In the genomic region with DNA sequence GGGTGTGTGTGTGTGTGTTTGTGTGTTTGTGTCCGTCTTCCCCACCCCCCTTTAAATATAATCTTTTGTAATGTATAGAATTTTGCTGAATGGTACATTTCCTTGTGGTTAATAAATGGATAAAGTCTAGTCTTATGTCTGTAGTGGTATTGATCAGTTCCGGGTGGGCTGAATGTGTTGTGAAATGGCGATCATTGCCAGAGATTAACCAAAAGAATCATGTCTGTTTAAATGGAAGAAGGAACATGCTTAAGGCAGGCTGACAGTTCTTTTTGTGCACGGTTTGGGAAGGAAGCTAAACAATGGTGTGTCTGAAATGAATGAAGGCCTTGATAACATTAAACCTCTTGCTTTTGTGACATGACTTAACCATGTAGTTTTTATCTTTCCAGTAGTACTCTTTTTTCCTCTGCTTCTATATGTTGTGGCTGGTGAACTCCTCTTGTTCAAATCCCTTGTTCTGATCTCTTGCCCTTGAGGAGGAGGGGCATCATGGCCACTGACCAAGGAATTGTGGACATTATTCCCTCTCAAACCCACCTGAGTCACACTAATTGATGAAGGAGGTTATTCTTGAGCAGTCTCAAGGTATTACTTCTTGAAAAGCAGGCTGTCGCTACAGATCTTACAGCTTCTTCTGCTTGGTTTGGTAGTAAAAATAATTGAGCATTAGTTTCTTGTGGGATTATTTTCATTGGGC, we compare ENCODE assay signal across 8 cellular contexts. TPM values are rescaled to one million over a fixed set of nuclear protein-coding genes. Genes with fewer than 3 reads are reported as not detected.
DNase-seq lines count a peak whose midpoint lies in the region; TF ChIP-seq lines count a peak whose summit lies in the region.

No MANE protein-coding gene starts in this region.

- 21% methylated on average over 5 of the region's 5 CpGs for WGBS in esophagus muscularis mucosa

- H3K36me3 ChIP-seq in OCI-LY3 (replicated peaks; ENCODE audit: low read depth, low read length) (no peaks in the 10 kb centered on the region), esophagus muscularis mucosa (no peaks in the 10 kb centered on the region), parathyroid adenoma (ENCODE audit: control insufficient read depth, insufficient read depth, low read length) (no peaks in the 10 kb centered on the region)

- H3K9me3 ChIP-seq in OCI-LY3 (ENCODE audit: insufficient read depth, low read length) (no peaks in the 10 kb centered on the region), esophagus muscularis mucosa (no peaks in the 10 kb centered on the region), parathyroid adenoma (ENCODE audit: control insufficient read depth, low read length) (no peaks in the 10 kb centered on the region)

- TF ChIP-seq CTCF in OCI-LY3 (IDR thresholded peaks at IDR 0.05; ENCODE audit: low read depth, low read length) (no peak), esophagus muscularis mucosa (IDR thresholded peaks at IDR 0.05) (no peak), parathyroid adenoma (IDR thresholded peaks at IDR 0.05) (no peak)

- H4K20me1 ChIP-seq in OCI-LY3 (ENCODE audit: insufficient read depth, low read length): no peaks in the 10 kb centered on the region

- TF ChIP-seq EP300 in esophagus muscularis mucosa (IDR thresholded peaks at IDR 0.05): no peak

- peaks cover 5% of the 10 kb centered on the region; the same call in 1 of the 2 replicates for H3K79me2 ChIP-seq in OCI-LY3 (ENCODE audit: low read length)
- peaks cover 36% of the 10 kb centered on the region for H3K79me2 ChIP-seq in parathyroid adenoma

- H2AFZ ChIP-seq in OCI-LY3 (ENCODE audit: low read depth, low read length): 0 out of 2 replicates have a peak overlapping the region, but pooled peaks have one; percentile 9
- H2AFZ ChIP-seq in parathyroid adenoma: no peak overlapping the region

- TF ChIP-seq POLR2A in esophagus muscularis mucosa (IDR thresholded peaks at IDR 0.05; ENCODE audit: low read depth): no peak

- no peak overlapping the region for H3K27ac ChIP-seq in OCI-LY3 (ENCODE audit: low read length)
- H3K27ac ChIP-seq in esophagus muscularis mucosa (replicated peaks in 1 of 4): peak overlapping the region in 3 of 4 donors; percentile 97 to 99 (median 98)
- no peak overlapping the region for H3K27ac ChIP-seq in parathyroid adenoma

- H3K4me1 ChIP-seq in OCI-LY3 (ENCODE audit: low read length) (peaks cover 14% of the 10 kb centered on the region), esophagus muscularis mucosa (peaks cover 22 to 60% (median 53%) of the 10 kb centered on the region in 4 donors), parathyroid adenoma (peaks cover 6% of the 10 kb centered on the region)

- peak; percentile 13 for DNase-seq in GM03348 (ENCODE audit: low spot score)
- DNase-seq in esophagus muscularis mucosa (ENCODE audit: extremely low spot score): no peak
- DNase-seq in DMS153 treated with DMSO at 0.1 percent for 48 hours (lab: John Stamatoyannopoulos, UW; ENCODE audit: unreplicated experiment): no peak
- no peak for DNase-seq in SHP77 (lab: John Stamatoyannopoulos, UW)
- no peak for DNase-seq in NCI-H1694 (lab: John Stamatoyannopoulos, UW)
- DNase-seq in NCI-H774 (lab: John Stamatoyannopoulos, UW): no peak

- intact Hi-C loops in esophagus muscularis mucosa (cut with DNase I): loop anchor here (5.0 kb wide), 1 partner anchor 61 kb away; no protein-coding TSS in a partner anchor

- H3K9ac ChIP-seq in OCI-LY3 (ENCODE audit: low read length) (no peak overlapping the region), parathyroid adenoma (no peak overlapping the region)

- H3K27me3 ChIP-seq in OCI-LY3 (ENCODE audit: low read depth, low read length) (0 out of 2 replicates have a peak, but pooled peaks cover 7% of the 10 kb centered on the region), esophagus muscularis mucosa (no peaks in the 10 kb centered on the region), parathyroid adenoma (ENCODE audit: control insufficient read depth, insufficient read depth, low read length) (no peaks in the 10 kb centered on the region)

- peak overlapping the region; percentile 77 for H3K4me3 ChIP-seq in OCI-LY3 (ENCODE audit: low read length)
- peak overlapping the region; percentile 81 to 90 (median 82) for H3K4me3 ChIP-seq in esophagus muscularis mucosa
- H3K4me3 ChIP-seq in parathyroid adenoma (ENCODE audit: low read depth, low read length): no peak overlapping the region

- H3K4me2 ChIP-seq in OCI-LY3 (ENCODE audit: low read length): peak overlapping the region; percentile 92
- H3K4me2 ChIP-seq in parathyroid adenoma (ENCODE audit: low read length): peak overlapping the region; percentile 78

RNA-seq across cellular contexts. Expression of a gene that starts 1.7 kb away (rescaled TPM):
- total RNA-seq in esophagus muscularis mucosa: 10 to 100 TPM; 17.4 to 42.4 (median 28.0) TPM

Comparison
In these comparisons a context has a peak if more than half of its experiments do, and no peak if none do; other contexts are left out.
1. H3K27ac ChIP-seq: peak in esophagus muscularis mucosa (3 of 4); none in OCI-LY3 (single experiment) and parathyroid adenoma (single experiment).